14 cellular contexts compared by ENCODE assay signal in the genomic region with DNA sequence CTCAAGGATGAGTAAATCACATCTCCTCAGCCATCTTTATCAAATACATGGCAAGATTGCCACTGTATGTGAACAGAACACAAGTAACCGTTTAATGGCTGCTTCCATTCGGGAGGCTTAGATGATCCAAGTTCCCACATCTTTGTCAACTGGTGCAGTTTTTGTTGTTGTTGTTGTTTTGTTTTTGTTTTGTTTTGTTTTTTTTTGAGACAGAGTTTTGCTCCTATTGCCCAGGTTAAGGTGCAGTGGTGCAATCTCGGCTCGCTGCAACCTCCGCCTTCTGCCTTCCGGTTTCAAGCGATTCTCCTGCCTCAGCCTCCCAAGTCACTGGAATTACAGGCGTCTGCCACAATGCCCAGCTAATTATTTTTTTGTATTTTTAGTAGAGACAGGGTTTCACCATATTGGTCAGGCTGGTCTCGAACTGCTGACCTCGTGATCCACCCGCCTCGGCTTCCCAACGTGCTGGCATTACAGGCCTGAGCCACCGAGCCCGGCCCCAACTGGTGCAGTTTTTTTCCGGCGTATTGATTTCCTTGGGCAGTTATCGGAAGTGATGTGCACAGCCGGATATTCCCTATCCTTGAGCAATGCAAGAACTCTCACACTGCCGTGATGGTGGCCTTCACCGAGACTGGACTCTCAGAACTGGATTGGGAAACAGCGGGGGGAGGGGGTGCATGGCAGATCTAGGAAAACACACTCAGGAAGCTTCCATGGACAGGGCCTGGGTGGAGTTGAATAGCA. TPM values are rescaled to one million over a fixed set of nuclear protein-coding genes. Genes with fewer than 3 reads are reported as not detected.
A peak's percentile ranks its signal among the peaks of the same experiment; 100 is the strongest.
DNase-seq lines count a peak whose midpoint lies in the region; ATAC-seq and TF ChIP-seq lines count a peak whose summit lies in the region.
"Had no signal": no experiment of that assay in that cellular context is flagged by ENCODE, and none has a peak within 500 bp of the region (broad histone marks: within the 10 kb centered on the region; RNA-seq: fewer than 3 reads in every experiment).

No MANE protein-coding gene starts in this region.

- intact Hi-C loops in adrenal gland (cut with DNase I) (no loop called here), sigmoid colon (cut with DNase I) (no loop called here)

- peak overlapping the region; percentile 92 for H3K27ac Mint-ChIP-seq in nephron progenitor cell
- H3K27ac Mint-ChIP-seq in HFFc6: no peak overlapping the region
- H3K27ac Mint-ChIP-seq: CD4-positive, CD25-positive, alpha-beta regulatory T cell; CD8-positive, alpha-beta T cell had no signal

- H3K4me1 ChIP-seq in adrenal gland (replicated peaks in 1 of 2): no peaks in the 10 kb centered on the region
- H3K4me1 ChIP-seq in sigmoid colon: no peaks in the 10 kb centered on the region
- H3K4me1 ChIP-seq: Caco-2, HAP-1 had no signal

- WGBS in adrenal gland, 4 donors: 65 to 74% (median 69%) methylated on average over 16 to 22 of the region's 22 CpGs
- 97% methylated on average over 22 of the region's 22 CpGs for WGBS in sigmoid colon, 2 donors

- no peaks in the 10 kb centered on the region for H3K27me3 ChIP-seq in adrenal gland
- H3K27me3 ChIP-seq in sigmoid colon: no peaks in the 10 kb centered on the region

- H3K36me3 ChIP-seq in adrenal gland (replicated peaks in 1 of 2): no peaks in the 10 kb centered on the region
- H3K36me3 ChIP-seq in sigmoid colon: no peaks in the 10 kb centered on the region
- H3K36me3 ChIP-seq: HAP-1 had no signal

- H3K27ac ChIP-seq in adrenal gland: no peak overlapping the region
- H3K27ac ChIP-seq in sigmoid colon: no peak overlapping the region
- H3K27ac ChIP-seq: C4-2B had no signal

- peaks cover 5% of the 10 kb centered on the region for H3K27me3 Mint-ChIP-seq in nephron progenitor cell (ENCODE audit: low read depth, poor library complexity)
- H3K27me3 Mint-ChIP-seq in HFFc6 (ENCODE audit: insufficient read depth): peaks cover 13% of the 10 kb centered on the region
- peaks cover 5% of the 10 kb centered on the region for H3K27me3 Mint-ChIP-seq in activated T-cell treated with anti-CD3 and anti-CD28 coated beads, Interleukin-2, amount 50 U/mL, for 4 hours (ENCODE audit: low read depth)
- H3K27me3 Mint-ChIP-seq: CD4-positive, CD25-positive, alpha-beta regulatory T cell had no signal

- H3K9me3 Mint-ChIP-seq in nephron progenitor cell (no peaks in the 10 kb centered on the region), HFFc6 (no peaks in the 10 kb centered on the region)
- H3K9me3 Mint-ChIP-seq in activated T-cell treated with anti-CD3 and anti-CD28 coated beads, Interleukin-2, amount 50 U/mL, for 4 hours: no peaks in the 10 kb centered on the region
- H3K9me3 Mint-ChIP-seq: CD4-positive, CD25-positive, alpha-beta regulatory T cell; CD8-positive, alpha-beta T cell had no signal

- no peak overlapping the region for H3K4me3 Mint-ChIP-seq in nephron progenitor cell
- H3K4me3 Mint-ChIP-seq in HFFc6: no peak overlapping the region
- no peak overlapping the region for H3K4me3 Mint-ChIP-seq in activated T-cell treated with anti-CD3 and anti-CD28 coated beads, Interleukin-2, amount 50 U/mL, for 4 hours
- H3K4me3 Mint-ChIP-seq: CD4-positive, CD25-positive, alpha-beta regulatory T cell; CD8-positive, alpha-beta T cell had no signal

- H3K9me3 ChIP-seq in adrenal gland (replicated peaks in 1 of 3): no peaks in the 10 kb centered on the region
- no peaks in the 10 kb centered on the region for H3K9me3 ChIP-seq in sigmoid colon
- H3K9me3 ChIP-seq: Caco-2, HAP-1 had no signal

- no peak for TF ChIP-seq EP300 in sigmoid colon (IDR thresholded peaks at IDR 0.05)

- ATAC-seq in activated T-cell treated with anti-CD3 and anti-CD28 coated beads, Interleukin-2, amount 50 U/mL, for 4 hours: no peak
- ATAC-seq: CD8-positive, alpha-beta T cell had no signal

- no peak for TF ChIP-seq POLR2A in adrenal gland (IDR thresholded peaks at IDR 0.05)
- TF ChIP-seq POLR2A in sigmoid colon (IDR thresholded peaks at IDR 0.05): no peak

- TF ChIP-seq CTCF in adrenal gland (IDR thresholded peaks at IDR 0.05): no peak
- TF ChIP-seq CTCF in nephron progenitor cell (IDR thresholded peaks at IDR 0.05): no peak
- TF ChIP-seq CTCF in sigmoid colon (IDR thresholded peaks at IDR 0.05): no peak
- no peak for TF ChIP-seq CTCF in HFFc6 (IDR thresholded peaks at IDR 0.05)

- no peaks in the 10 kb centered on the region for H3K36me3 Mint-ChIP-seq in nephron progenitor cell (ENCODE audit: low read depth)
- H3K36me3 Mint-ChIP-seq in HFFc6 (ENCODE audit: low read depth): no peaks in the 10 kb centered on the region
- no peaks in the 10 kb centered on the region for H3K36me3 Mint-ChIP-seq in activated T-cell treated with anti-CD3 and anti-CD28 coated beads, Interleukin-2, amount 50 U/mL, for 4 hours (ENCODE audit: insufficient read depth)
- H3K36me3 Mint-ChIP-seq: CD4-positive, CD25-positive, alpha-beta regulatory T cell; CD8-positive, alpha-beta T cell had no signal

- no peak overlapping the region for H3K4me3 ChIP-seq in adrenal gland
- H3K4me3 ChIP-seq in sigmoid colon: no peak overlapping the region
- H3K4me3 ChIP-seq: HAP-1 had no signal

- H3K4me1 Mint-ChIP-seq in nephron progenitor cell (peaks cover 25% of the 10 kb centered on the region), HFFc6 (ENCODE audit: low read depth) (peaks cover 10% of the 10 kb centered on the region)
- no peaks in the 10 kb centered on the region for H3K4me1 Mint-ChIP-seq in activated T-cell treated with anti-CD3 and anti-CD28 coated beads, Interleukin-2, amount 50 U/mL, for 4 hours (ENCODE audit: low read depth)
- H3K4me1 Mint-ChIP-seq: CD4-positive, CD25-positive, alpha-beta regulatory T cell had no signal

- DNase-seq in adrenal gland: peak in 6 of 7 donors; percentile 56 to 85 (median 75)
- no peak for DNase-seq in nephron progenitor cell
- DNase-seq in sigmoid colon: peak; percentile 28
- DNase-seq in inferior parietal cortex (ENCODE audit: extremely low spot score): no peak
- no peak for DNase-seq in HFFc6
- DNase-seq in activated T-cell treated with anti-CD3 and anti-CD28 coated beads, Interleukin-2, amount 50 U/mL, for 4 hours: no peak
- DNase-seq: Caco-2; CD4-positive, CD25-positive, alpha-beta regulatory T cell; CD8-positive, alpha-beta T cell; DMS153; DND-41; GOT3 had no signal

RNA-seq across cellular contexts. Expression of a gene that starts 29.2 kb away (rescaled TPM):
- total RNA-seq in adrenal gland (10 to 100 TPM; 22.2 to 70.4 (median 47.8) TPM), sigmoid colon (10 to 100 TPM; 31.6 to 51.7 (median 34.7) TPM)
- polyA plus RNA-seq in adrenal gland (10 to 100 TPM in 2 of 3 donors, 1 to 10 TPM in 1; 6.2 to 58.9 (median 11.9) TPM), sigmoid colon (10 to 100 TPM; 19.8 to 26.8 (median 25.5) TPM)
- total RNA-seq in HFFc6 (2021; fragmentation: NEBNext Ultra II Directional; extraction: Animal tissue kit (Norgen Biotek cat#: 25700)): 10 to 100 TPM; 32.3 to 39.6 (median 34.9) TPM
- total RNA-seq in activated T-cell treated with anti-CD3 and anti-CD28 coated beads, Interleukin-2, amount 50 U/mL, for 4 hours: under 1 TPM; 0.34 to 0.94 (median 0.49) TPM

Comparison
In these comparisons a context has a peak if more than half of its experiments do, and no peak if none do; other contexts are left out.
1. DNase-seq: peak in adrenal gland (6 of 7) and sigmoid colon (single experiment); none in nephron progenitor cell (single experiment), inferior parietal cortex (single experiment), HFFc6 (single experiment) and activated T-cell treated with anti-CD3 and anti-CD28 coated beads, Interleukin-2, amount 50 U/mL, for 4 hours (single experiment).
2. RNA of a gene that starts 29.2 kb away (total RNA-seq): 22.2 to 70.4 TPM in adrenal gland, 31.6 to 51.7 TPM in sigmoid colon and 32.3 to 39.6 TPM in HFFc6; 0.34 to 0.94 TPM in activated T-cell treated with anti-CD3 and anti-CD28 coated beads, Interleukin-2, amount 50 U/mL, for 4 hours; every median in the first group is over 10 times any median in the second.